In genomic region chr20:58988565-58988882, GRCh38 we compare ENCODE assay signal across 22 cellular contexts. TPM values are rescaled to one million over a fixed set of nuclear protein-coding genes. Genes with fewer than 3 reads are reported as not detected.
DNase-seq lines count a peak whose midpoint lies in the region; ATAC-seq, FAIRE-seq and TF ChIP-seq lines count a peak whose summit lies in the region.
"Had no signal": no experiment of that assay in that cellular context is flagged by ENCODE, and none has a peak within 500 bp of the region (broad histone marks: within the 10 kb centered on the region; RNA-seq: fewer than 3 reads in every experiment).

No MANE protein-coding gene starts in this region.

- H3K9me1 ChIP-seq in K562 (ENCODE audit: control insufficient read depth, insufficient read depth, low read length) = no peaks in the 10 kb centered on the region

- peaks cover 7% of the 10 kb centered on the region in 2 experiments; a peak in 3 of 5 replicates for H3K4me1 ChIP-seq in K562 (replicated peaks in 1 of 2; ENCODE audit: control insufficient read depth in 2 of 2, insufficient read depth in 2 of 2, low read length in 2 of 2)
- H3K4me1 ChIP-seq in skeletal muscle tissue (ENCODE audit: control insufficient read depth in 3 of 3, insufficient read depth in 3 of 3, low read length in 3 of 3) = peaks cover 14 to 32% (median 23%) of the 10 kb centered on the region in 3 donors
- H3K4me1 ChIP-seq: HAP-1 had no signal

- in situ Hi-C loops in K562 (cut with MboI) = no loop called here

- no peak overlapping the region for H3K4me3 Mint-ChIP-seq in activated T-cell treated with anti-CD3 and anti-CD28 coated beads, Interleukin-2, amount 50 U/mL, for 4 hours
- H3K4me3 Mint-ChIP-seq: CD8-positive, alpha-beta T cell; GM23338 had no signal

- POLR2A ChIA-PET in K562 (lab: Yijun Ruan, JAX) = interaction anchor here (0.6 to 0.8 kb wide), 3 partner anchors 9 to 942 kb away, joined by 3 read pairs; no protein-coding TSS in a partner anchor

- no peak overlapping the region for H3K4me2 ChIP-seq in K562 (ENCODE audit: insufficient read depth, low read length)
- H3K4me2 ChIP-seq: BLaER1 treated with 17β-estradiol and CSF1 and Interleukin-3, amounts not matched to agents 10 nM and 100 nM; GM23338 had no signal

- intact Hi-C loops in cardiac septum (cut with DNase I) (no loop called here), left cardiac atrium (cut with DNase I) (loop anchor here (5.0 to 10.0 kb wide), 2 partner anchors 91 to 94 kb away; no protein-coding TSS in a partner anchor), K562 (cut with micrococcal nuclease) (no loop called here)

- no TSS peak for BruUV-seq in K562 (replicated peaks; lab: Mats Ljungman, UMichigan)

- no peak for TF ChIP-seq CTCF in K562 (IDR thresholded peaks at IDR 0.05 in 2 of 3, conservative IDR thresholded peaks at IDR 0.05 in 1 of 3; ENCODE audit: insufficient read depth in 2 of 3, low read depth in 1 of 3, low read length in 3 of 3)

- no peaks in the 10 kb centered on the region for H3K9me3 Mint-ChIP-seq in activated T-cell treated with anti-CD3 and anti-CD28 coated beads, Interleukin-2, amount 50 U/mL, for 4 hours
- H3K9me3 Mint-ChIP-seq: CD8-positive, alpha-beta T cell; GM23338 had no signal

- H3K79me2 ChIP-seq in K562 (ENCODE audit: control insufficient read depth, insufficient read depth, low read length) = peaks cover 41% of the 10 kb centered on the region

- H3K4me3 ChIP-seq in K562 (no peak overlapping the region), skeletal muscle tissue (ENCODE audit: low read length in 3 of 3) (no peak overlapping the region)
- H3K4me3 ChIP-seq: BLaER1 treated with 17β-estradiol and CSF1 and Interleukin-3, amounts not matched to agents 10 nM and 100 nM; GM12878; GM23338; HAP-1 had no signal

- H3K27me3 Mint-ChIP-seq in activated T-cell treated with anti-CD3 and anti-CD28 coated beads, Interleukin-2, amount 50 U/mL, for 4 hours (ENCODE audit: low read depth) = no peaks in the 10 kb centered on the region

- H3K9me3 ChIP-seq in K562 (replicated peaks; ENCODE audit: control insufficient read depth, insufficient read depth, low read depth, low read length) = no peaks in the 10 kb centered on the region
- H3K9me3 ChIP-seq in skeletal muscle tissue (ENCODE audit: control insufficient read depth in 3 of 3, low read length in 3 of 3) = no peaks in the 10 kb centered on the region
- H3K9me3 ChIP-seq: BLaER1 treated with 17β-estradiol and CSF1 and Interleukin-3, amounts not matched to agents 10 nM and 100 nM; HAP-1 had no signal

- peaks cover 27% of the 10 kb centered on the region for H3K4me1 Mint-ChIP-seq in activated T-cell treated with anti-CD3 and anti-CD28 coated beads, Interleukin-2, amount 50 U/mL, for 4 hours (ENCODE audit: low read depth)

- H3K36me3 Mint-ChIP-seq in activated T-cell treated with anti-CD3 and anti-CD28 coated beads, Interleukin-2, amount 50 U/mL, for 4 hours (ENCODE audit: insufficient read depth) = peaks cover 50% of the 10 kb centered on the region

- H3K27me3 ChIP-seq in K562 (ENCODE audit: control insufficient read depth in 2 of 2, insufficient read depth in 2 of 2, low read length in 2 of 2) = no peaks in the 10 kb centered on the region
- H3K27me3 ChIP-seq in skeletal muscle tissue (ENCODE audit: control insufficient read depth in 3 of 3, insufficient read depth in 3 of 3, low read length in 3 of 3) = no peaks in the 10 kb centered on the region
- H3K27me3 ChIP-seq: BLaER1 treated with 17β-estradiol and CSF1 and Interleukin-3, amounts not matched to agents 10 nM and 100 nM had no signal

- CTCF ChIA-PET in K562 (lab: Yijun Ruan, JAX; ENCODE audit: low intra/inter-chr PET ratio) = no interaction called here

- H3K9ac ChIP-seq in K562 (ENCODE audit: insufficient read depth in 1 of 2, low read depth in 2 of 2, low read length in 2 of 2) (no peak overlapping the region), skeletal muscle tissue (ENCODE audit: low read depth in 1 of 3, low read length in 3 of 3) (peak overlapping the region in 2 of 3 donors; percentile 1 to 25)
- H3K9ac ChIP-seq: BLaER1 treated with 17β-estradiol and CSF1 and Interleukin-3, amounts not matched to agents 10 nM and 100 nM had no signal

- TF ChIP-seq RAD21 in K562 (CRISPR knock-in tag; conservative IDR thresholded peaks at IDR 0.05 in 1 of 2, IDR thresholded peaks at IDR 0.05 in 1 of 2) = no peak

- no peak for TF ChIP-seq EP300 in K562 (IDR thresholded peaks at IDR 0.05; ENCODE audit: low read length)

- FAIRE-seq in K562 (lab: Jason Lieb, UNC) = no peak
- FAIRE-seq: GM12878, RCC 7860 had no signal

- H3K36me3 ChIP-seq in K562 (ENCODE audit: control insufficient read depth, insufficient read depth, low read length) (peaks cover 98% of the 10 kb centered on the region), skeletal muscle tissue (ENCODE audit: control insufficient read depth in 3 of 3, insufficient read depth in 3 of 3, low read length in 3 of 3) (peaks cover 58 to 66% (median 63%) of the 10 kb centered on the region in 3 donors)

- DNase-seq in cardiac septum (ENCODE audit: low spot score) (peak; percentile 47), left cardiac atrium (no peak), K562 (ENCODE audit: extremely low read depth in 1 of 4, low spot score in 3 of 4) (no peak)
- no peak for DNase-seq in activated T-cell treated with anti-CD3 and anti-CD28 coated beads, Interleukin-2, amount 50 U/mL, for 4 hours
- DNase-seq: CD8-positive, alpha-beta T cell; DND-41; KBM-7; NCI-H1092 treated with DMSO at 0.1 percent for 48 hours; NCI-H146; NCI-H2029; NCI-H526; OCI-M1; Right ventricle myocardium superior had no signal

- no peak overlapping the region for H2AFZ ChIP-seq in K562 (ENCODE audit: low read depth, low read length)
- H2AFZ ChIP-seq: GM23338 had no signal

- H3K27ac ChIP-seq in K562 (ENCODE audit: extremely low read depth, low read depth, low read length) = no peak overlapping the region
- no peak overlapping the region for H3K27ac ChIP-seq in skeletal muscle tissue (ENCODE audit: low read depth, low read length)
- H3K27ac ChIP-seq: BLaER1 treated with 17β-estradiol and CSF1 and Interleukin-3, amounts not matched to agents 10 nM and 100 nM had no signal

- no peak for TF ChIP-seq POLR2A in K562 (conservative IDR thresholded peaks at IDR 0.05)

- peaks cover under 1% of the 10 kb centered on the region; the same call in 1 of the 2 replicates for H4K20me1 ChIP-seq in K562 (replicated peaks; ENCODE audit: control insufficient read depth, insufficient read depth, low read length)

- 83% methylated on average over 6 of the region's 6 CpGs for WGBS in K562 (ENCODE audit: insufficient coverage, low coverage, missing lambda C conversion rate)

- ATAC-seq in left cardiac atrium (no peak), K562 (no peak), GM18909 (IDR thresholded peaks at IDR 0.05; ENCODE audit: poor library complexity, unreplicated experiment) (no peak), GM21423 (IDR thresholded peaks at IDR 0.05; ENCODE audit: unreplicated experiment) (no peak)
- ATAC-seq in activated T-cell treated with anti-CD3 and anti-CD28 coated beads, Interleukin-2, amount 50 U/mL, for 4 hours = no peak
- ATAC-seq: CD8-positive, alpha-beta T cell; GM12878; GM23338 had no signal

RNA-seq across cellular contexts. Expression of gene NELFCD, which starts 7.5 kb away (rescaled TPM):
- 34.7 TPM for total RNA-seq in cardiac septum
- total RNA-seq in left cardiac atrium = 10 to 100 TPM; 28.7 to 34.1 TPM
- 499 and 562 TPM in 2 replicates for total RNA-seq in K562 (2011; cell fraction: chromatin; rRNA removed; ENCODE audit: low replicate concordance)
- total RNA-seq in K562 (2011; cell fraction: nucleolus; rRNA removed) = 227 and 235 TPM in 2 replicates
- total RNA-seq in K562 (2011; cell fraction: nucleoplasm; rRNA removed) = 274 and 301 TPM in 2 replicates
- 96.5 and 113 TPM in 2 replicates for total RNA-seq in K562 (2014; rRNA removed)
- 77.9 and 80.6 TPM in 2 replicates for total RNA-seq in K562 (2014; rRNA removed; fragmentation: Illumina TruSeq; extraction: Trizol)
- total RNA-seq in K562 (2015; rRNA removed; fragmentation: Illumina TruSeq; extraction: Trizol) = 84.7 and 86.6 TPM in 2 replicates
- 111 and 116 TPM in 2 replicates for total RNA-seq in K562 (2021)
- 138 and 163 TPM in 2 replicates for polyA plus RNA-seq in K562 (2011; rRNA removed)
- 115 and 130 TPM in 2 replicates for polyA plus RNA-seq in K562 (2011; cell fraction: cytosol; rRNA removed)
- 305 and 361 TPM in 2 replicates for polyA plus RNA-seq in K562 (2011; cell fraction: nucleus; rRNA removed)
- 93.4 and 101 TPM in 2 replicates for polyA plus RNA-seq in K562 (2012)
- 136 and 137 TPM in 2 replicates for polyA plus RNA-seq in K562 (2014; fragmentation: Illumina TruSeq; extraction: Trizol)
- polyA plus RNA-seq in K562 (2014; fragmentation: Nextera tagmentation; extraction: Ambion mirVana) = 10 to 100 TPM; 11.7 to 22.2 TPM
- 121 and 123 TPM in 2 replicates for polyA plus RNA-seq in K562 (2014; rRNA removed)
- 159 and 203 TPM in 2 replicates for polyA minus RNA-seq in K562 (2011; rRNA and poly(A)+ RNA removed)
- 57.0 and 63.8 TPM in 2 replicates for polyA minus RNA-seq in K562 (2011; cell fraction: cytosol; rRNA and poly(A)+ RNA removed)
- 68.1 and 105 TPM in 2 replicates for polyA minus RNA-seq in K562 (2011; cell fraction: nucleus; rRNA and poly(A)+ RNA removed)
- total RNA-seq in skeletal muscle tissue = 41.2 TPM
- total RNA-seq in activated T-cell treated with anti-CD3 and anti-CD28 coated beads, Interleukin-2, amount 50 U/mL, for 4 hours = 100 to 1,000 TPM; 119 to 146 (median 128) TPM

RNA-seq across cellular contexts. Expression of gene CTSZ, which starts 18.5 kb away (rescaled TPM):
- 157 TPM for total RNA-seq in cardiac septum
- 100 to 1,000 TPM; 166 to 174 TPM for total RNA-seq in left cardiac atrium
- total RNA-seq in K562 (2011; cell fraction: chromatin; rRNA removed; ENCODE audit: low replicate concordance) = 52.6 and 123 TPM in 2 replicates
- 146 and 149 TPM in 2 replicates for total RNA-seq in K562 (2011; cell fraction: nucleolus; rRNA removed)
- total RNA-seq in K562 (2011; cell fraction: nucleoplasm; rRNA removed) = 120 and 126 TPM in 2 replicates
- 73.2 and 83.8 TPM in 2 replicates for total RNA-seq in K562 (2014; rRNA removed)
- 62.6 and 63.8 TPM in 2 replicates for total RNA-seq in K562 (2014; rRNA removed; fragmentation: Illumina TruSeq; extraction: Trizol)
- 82.8 and 82.9 TPM in 2 replicates for total RNA-seq in K562 (2015; rRNA removed; fragmentation: Illumina TruSeq; extraction: Trizol)
- 84.7 and 97.7 TPM in 2 replicates for total RNA-seq in K562 (2021)
- polyA plus RNA-seq in K562 (2011; rRNA removed) = 83.8 and 93.1 TPM in 2 replicates
- polyA plus RNA-seq in K562 (2011; cell fraction: cytosol; rRNA removed) = 81.2 and 107 TPM in 2 replicates
- polyA plus RNA-seq in K562 (2011; cell fraction: nucleus; rRNA removed) = 54.7 and 64.6 TPM in 2 replicates
- 79.3 and 95.2 TPM in 2 replicates for polyA plus RNA-seq in K562 (2012)
- polyA plus RNA-seq in K562 (2014; fragmentation: Illumina TruSeq; extraction: Trizol) = 123 and 143 TPM in 2 replicates
- 1 to 10 TPM; 1.6 to 5.3 TPM for polyA plus RNA-seq in K562 (2014; fragmentation: Nextera tagmentation; extraction: Ambion mirVana)
- 96.2 and 107 TPM in 2 replicates for polyA plus RNA-seq in K562 (2014; rRNA removed)
- polyA minus RNA-seq in K562 (2011; rRNA and poly(A)+ RNA removed) = 59.9 and 68.2 TPM in 2 replicates
- polyA minus RNA-seq in K562 (2011; cell fraction: cytosol; rRNA and poly(A)+ RNA removed) = 34.4 and 34.8 TPM in 2 replicates
- 24.1 and 25.5 TPM in 2 replicates for polyA minus RNA-seq in K562 (2011; cell fraction: nucleus; rRNA and poly(A)+ RNA removed)
- total RNA-seq in skeletal muscle tissue = 59.5 TPM
- total RNA-seq in activated T-cell treated with anti-CD3 and anti-CD28 coated beads, Interleukin-2, amount 50 U/mL, for 4 hours = 10 to 100 TPM; 18.7 to 27.9 (median 20.0) TPM

RNA-seq across cellular contexts. Expression of gene TUBB1, which starts 30.7 kb away (rescaled TPM):
- total RNA-seq in cardiac septum = 0.54 TPM
- under 1 TPM; 0.15 to 0.37 TPM for total RNA-seq in left cardiac atrium
- total RNA-seq in K562 (2011; cell fraction: chromatin; rRNA removed; ENCODE audit: low replicate concordance) = 1.4 and 3.2 TPM in 2 replicates
- 1.7 and 2.1 TPM in 2 replicates for total RNA-seq in K562 (2011; cell fraction: nucleolus; rRNA removed)
- total RNA-seq in K562 (2011; cell fraction: nucleoplasm; rRNA removed) = 2.0 and 2.8 TPM in 2 replicates
- total RNA-seq in K562 (2014; rRNA removed) = 1.7 and 2.1 TPM in 2 replicates
- 2.3 and 2.8 TPM in 2 replicates for total RNA-seq in K562 (2014; rRNA removed; fragmentation: Illumina TruSeq; extraction: Trizol)
- 2.0 and 2.4 TPM in 2 replicates for total RNA-seq in K562 (2015; rRNA removed; fragmentation: Illumina TruSeq; extraction: Trizol)
- total RNA-seq in K562 (2021) = 1.9 and 3.9 TPM in 2 replicates
- 1.1 and 3.6 TPM in 2 replicates for polyA plus RNA-seq in K562 (2011; rRNA removed)
- 0.69 and 3.4 TPM in 2 replicates for polyA plus RNA-seq in K562 (2011; cell fraction: cytosol; rRNA removed)
- polyA plus RNA-seq in K562 (2011; cell fraction: nucleus; rRNA removed) = 0.51 and 1.8 TPM in 2 replicates
- 2.3 and 3.8 TPM in 2 replicates for polyA plus RNA-seq in K562 (2012)
- polyA plus RNA-seq in K562 (2014; fragmentation: Illumina TruSeq; extraction: Trizol) = 3.1 and 4.1 TPM in 2 replicates
- polyA plus RNA-seq in K562 (2014; fragmentation: Nextera tagmentation; extraction: Ambion mirVana) = 1 to 10 TPM; 1.5 to 1.6 TPM
- polyA plus RNA-seq in K562 (2014; rRNA removed) = 1.9 and 3.0 TPM in 2 replicates
- polyA minus RNA-seq in K562 (2011; rRNA and poly(A)+ RNA removed) = 1.6 and 4.3 TPM in 2 replicates
- 0.64 and 1.7 TPM in 2 replicates for polyA minus RNA-seq in K562 (2011; cell fraction: cytosol; rRNA and poly(A)+ RNA removed)
- 0.89 and 1.3 TPM in 2 replicates for polyA minus RNA-seq in K562 (2011; cell fraction: nucleus; rRNA and poly(A)+ RNA removed)
- total RNA-seq in skeletal muscle tissue = 1.0 TPM
- not detected for total RNA-seq in activated T-cell treated with anti-CD3 and anti-CD28 coated beads, Interleukin-2, amount 50 U/mL, for 4 hours
- total RNA-seq: A673; CD8-positive, alpha-beta T cell; GM23338 had no signal
- polyA plus RNA-seq: GM23338 had no signal

RNA-seq across cellular contexts. Expression of gene ATP5F1E, which starts 43.6 kb away (rescaled TPM):
- total RNA-seq in cardiac septum (123 TPM), left cardiac atrium (100 to 1,000 TPM; 122 to 125 TPM), K562 (2014; rRNA removed) (49.4 and 64.1 TPM in 2 replicates), K562 (2014; rRNA removed; fragmentation: Illumina TruSeq; extraction: Trizol) (113 and 123 TPM in 2 replicates), K562 (2015; rRNA removed; fragmentation: Illumina TruSeq; extraction: Trizol) (98.7 and 109 TPM in 2 replicates), K562 (2021) (125 and 146 TPM in 2 replicates), skeletal muscle tissue (28.2 TPM)
- 19.6 and 60.1 TPM in 2 replicates for total RNA-seq in K562 (2011; cell fraction: chromatin; rRNA removed; ENCODE audit: low replicate concordance)
- total RNA-seq in K562 (2011; cell fraction: nucleolus; rRNA removed) = 23.8 and 27.5 TPM in 2 replicates
- total RNA-seq in K562 (2011; cell fraction: nucleoplasm; rRNA removed) = 49.5 and 88.6 TPM in 2 replicates
- polyA plus RNA-seq in K562 (2011; rRNA removed) (140 and 167 TPM in 2 replicates), K562 (2014; fragmentation: Illumina TruSeq; extraction: Trizol) (60.3 and 67.7 TPM in 2 replicates), K562 (2014; fragmentation: Nextera tagmentation; extraction: Ambion mirVana) (100 to 1,000 TPM; 161 to 162 TPM), K562 (2014; rRNA removed) (109 and 117 TPM in 2 replicates)
- polyA plus RNA-seq in K562 (2011; cell fraction: cytosol; rRNA removed) = 16.9 and 37.2 TPM in 2 replicates
- polyA plus RNA-seq in K562 (2011; cell fraction: nucleus; rRNA removed) = 32.8 and 51.1 TPM in 2 replicates
- polyA plus RNA-seq in K562 (2012) = 66.6 and 187 TPM in 2 replicates
- polyA minus RNA-seq in K562 (2011; rRNA and poly(A)+ RNA removed) = 36.3 and 47.6 TPM in 2 replicates
- polyA minus RNA-seq in K562 (2011; cell fraction: cytosol; rRNA and poly(A)+ RNA removed) = 19.7 and 24.7 TPM in 2 replicates
- polyA minus RNA-seq in K562 (2011; cell fraction: nucleus; rRNA and poly(A)+ RNA removed) = 53.0 and 99.3 TPM in 2 replicates
- total RNA-seq in activated T-cell treated with anti-CD3 and anti-CD28 coated beads, Interleukin-2, amount 50 U/mL, for 4 hours = 10 to 100 TPM; 86.1 to 99.3 (median 95.0) TPM

RNA-seq across cellular contexts. Expression of gene PRELID3B, which starts 54.1 kb away (rescaled TPM):
- total RNA-seq in cardiac septum (41.4 TPM), left cardiac atrium (10 to 100 TPM; 39.9 to 58.4 TPM), K562 (2014; rRNA removed) (90.3 and 96.8 TPM in 2 replicates), K562 (2014; rRNA removed; fragmentation: Illumina TruSeq; extraction: Trizol) (136 and 140 TPM in 2 replicates), K562 (2015; rRNA removed; fragmentation: Illumina TruSeq; extraction: Trizol) (112 and 120 TPM in 2 replicates), K562 (2021) (99.5 and 105 TPM in 2 replicates), skeletal muscle tissue (38.6 TPM)
- total RNA-seq in K562 (2011; cell fraction: chromatin; rRNA removed; ENCODE audit: low replicate concordance) = 17.7 and 24.8 TPM in 2 replicates
- total RNA-seq in K562 (2011; cell fraction: nucleolus; rRNA removed) = 16.8 and 22.2 TPM in 2 replicates
- total RNA-seq in K562 (2011; cell fraction: nucleoplasm; rRNA removed) = 28.7 and 35.0 TPM in 2 replicates
- polyA plus RNA-seq in K562 (2011; rRNA removed) (83.6 and 96.0 TPM in 2 replicates), K562 (2014; fragmentation: Illumina TruSeq; extraction: Trizol) (91.7 and 101 TPM in 2 replicates), K562 (2014; fragmentation: Nextera tagmentation; extraction: Ambion mirVana) (100 to 1,000 TPM; 156 to 186 TPM), K562 (2014; rRNA removed) (77.0 and 81.2 TPM in 2 replicates)
- 20.1 and 42.7 TPM in 2 replicates for polyA plus RNA-seq in K562 (2011; cell fraction: cytosol; rRNA removed)
- polyA plus RNA-seq in K562 (2011; cell fraction: nucleus; rRNA removed) = 74.4 and 76.8 TPM in 2 replicates
- 58.3 and 91.4 TPM in 2 replicates for polyA plus RNA-seq in K562 (2012)
- polyA minus RNA-seq in K562 (2011; rRNA and poly(A)+ RNA removed) = 151 and 154 TPM in 2 replicates
- 93.2 and 97.4 TPM in 2 replicates for polyA minus RNA-seq in K562 (2011; cell fraction: cytosol; rRNA and poly(A)+ RNA removed)
- polyA minus RNA-seq in K562 (2011; cell fraction: nucleus; rRNA and poly(A)+ RNA removed) = 28.1 and 43.1 TPM in 2 replicates
- total RNA-seq in activated T-cell treated with anti-CD3 and anti-CD28 coated beads, Interleukin-2, amount 50 U/mL, for 4 hours = 100 to 1,000 TPM; 147 to 174 (median 160) TPM

Comparison
In these comparisons a context has a peak if more than half of its experiments do, and no peak if none do; other contexts are left out.
1. intact Hi-C loops: an anchor here in left cardiac atrium (5.0 to 10.0 kb wide); none called in cardiac septum and K562.
2. H3K9ac ChIP-seq: peak in skeletal muscle tissue (2 of 3); none in K562 (0 of 2).